Comparison of ENCODE assay signal across 11 cellular contexts in the genomic region with DNA sequence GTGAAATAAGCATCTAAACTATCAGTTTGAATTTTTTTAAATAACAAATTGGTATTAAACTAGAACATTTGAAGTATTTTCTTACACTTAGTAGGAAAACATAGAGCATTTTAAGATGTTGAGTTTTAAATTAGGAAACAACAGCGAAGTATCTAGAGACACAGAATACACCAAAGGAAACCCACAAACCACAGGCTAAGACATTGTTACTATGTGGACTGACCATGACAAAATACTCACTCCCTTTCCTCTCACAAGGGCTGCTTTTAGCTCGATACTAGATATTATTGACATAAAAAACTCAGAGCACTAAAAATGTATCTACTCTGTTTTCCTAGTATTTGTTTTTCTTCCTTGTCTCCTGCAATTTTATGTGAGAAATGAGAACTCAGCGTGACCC.
A peak's percentile ranks its signal among the peaks of the same experiment; 100 is the strongest.
DNase-seq lines count a peak whose midpoint lies in the region; ATAC-seq, FAIRE-seq and TF ChIP-seq lines count a peak whose summit lies in the region.
"Had no signal": no experiment of that assay in that cellular context is flagged by ENCODE, and none has a peak within 500 bp of the region (broad histone marks: within the 10 kb centered on the region; RNA-seq: fewer than 3 reads in every experiment).

No MANE protein-coding gene starts in this region.

- no peak overlapping the region for H3K4me3 ChIP-seq in GM23248
- no peak overlapping the region for H3K4me3 ChIP-seq in aorta (ENCODE audit: low read length in 2 of 2)
- H3K4me3 ChIP-seq: thoracic aorta had no signal

- H3K27ac ChIP-seq in GM23248 (no peak overlapping the region), aorta (ENCODE audit: low read depth in 1 of 2, low read length in 2 of 2) (no peak overlapping the region)
- H3K27ac ChIP-seq: thoracic aorta had no signal

- FAIRE-seq in GM12892 (lab: Jason Lieb, UNC), result no peak

- H3F3A ChIP-seq in GM23248 (ENCODE audit: insufficient read depth), result no peaks in the 10 kb centered on the region

- no peak overlapping the region for H2AFZ ChIP-seq in GM23248

- H3K9ac ChIP-seq in GM23248, result no peak overlapping the region

- H3K36me3 ChIP-seq in GM23248 (ENCODE audit: low read depth), result no peaks in the 10 kb centered on the region
- H3K36me3 ChIP-seq in aorta (ENCODE audit: control insufficient read depth in 1 of 2, insufficient read depth in 2 of 2, low read length in 1 of 2), result no peaks in the 10 kb centered on the region
- H3K36me3 ChIP-seq: thoracic aorta had no signal

- no peaks in the 10 kb centered on the region for H4K20me1 ChIP-seq in GM23248 (ENCODE audit: insufficient read depth)

- peaks cover 8% of the 10 kb centered on the region for H3K4me1 ChIP-seq in GM23248 (ENCODE audit: insufficient read depth)
- H3K4me1 ChIP-seq in aorta (ENCODE audit: control insufficient read depth in 1 of 2, insufficient read depth in 2 of 2, low read length in 2 of 2), result no peaks in the 10 kb centered on the region

- TF ChIP-seq POLR2A in GM12892 (IDR thresholded peaks at IDR 0.05; ENCODE audit: low read depth, low read length), result no peak

- ATAC-seq in GM18870 (IDR thresholded peaks at IDR 0.05; ENCODE audit: unreplicated experiment) (peak; percentile 98), HG02678 (IDR thresholded peaks at IDR 0.05; ENCODE audit: unreplicated experiment) (peak; percentile 90), SK-N-SH treated with all-trans-retinoic acid at 6 μM for 48 hours (no peak), aorta (ENCODE audit: low FRiP score) (no peak)
- ATAC-seq: Panc1 had no signal

- H3K27me3 ChIP-seq in GM23248 (replicated peaks; ENCODE audit: insufficient read depth) (no peaks in the 10 kb centered on the region), aorta (ENCODE audit: control insufficient read depth in 1 of 2, insufficient read depth in 2 of 2, low read length in 1 of 2) (no peaks in the 10 kb centered on the region)

- no peaks in the 10 kb centered on the region for H3K79me2 ChIP-seq in GM23248 (ENCODE audit: insufficient read depth)

- 92 to 95% methylated on average over 3 of the region's 3 CpGs for WGBS in GM23248 (ENCODE audit: low coverage in 1 of 2, low lambda C conversion rate in 2 of 2, missing lambda C conversion rate in 2 of 2), 2 experiments
- WGBS in aorta, 2 donors, result 68 to 73% methylated on average over 3 of the region's 3 CpGs

- DNase-seq in KBM-7 (peak; percentile 82), medulla oblongata (ENCODE audit: extremely low spot score) (peak; percentile 20), GM23248 (no peak), GM12892 (ENCODE audit: insufficient read length) (no peak), aorta (no peak)
- DNase-seq: effector CD4-positive, alpha-beta T cell had no signal

- no peaks in the 10 kb centered on the region for H3K9me2 ChIP-seq in GM23248 (ENCODE audit: insufficient read depth)

- in situ Hi-C loops in KBM-7 (cut with MboI; ENCODE audit: low pct_unique_long_range_greater_than_20kb, low sequenced_read_pairs) (loop anchor here (25.0 kb wide), 1 partner anchor 253 kb away; no protein-coding TSS in a partner anchor), GM23248 (cut with MboI) (no loop called here)

- intact Hi-C loops in aorta (cut with DNase I), result no loop called here

- H3K9me3 ChIP-seq in GM23248 (ENCODE audit: low read depth), result no peaks in the 10 kb centered on the region
- no peaks in the 10 kb centered on the region for H3K9me3 ChIP-seq in aorta (ENCODE audit: control insufficient read depth, low read length)
- H3K9me3 ChIP-seq: thoracic aorta had no signal

- H3K4me2 ChIP-seq in GM23248 (ENCODE audit: unreplicated experiment), result no peak overlapping the region

TF ChIP-seq in SK-N-SH treated with all-trans-retinoic acid at 6 μM for 48 hours, 23 proteins besides CTCF, POLR2A, EP300 and RAD21:
- TF ChIP-seq, protein P1, sequence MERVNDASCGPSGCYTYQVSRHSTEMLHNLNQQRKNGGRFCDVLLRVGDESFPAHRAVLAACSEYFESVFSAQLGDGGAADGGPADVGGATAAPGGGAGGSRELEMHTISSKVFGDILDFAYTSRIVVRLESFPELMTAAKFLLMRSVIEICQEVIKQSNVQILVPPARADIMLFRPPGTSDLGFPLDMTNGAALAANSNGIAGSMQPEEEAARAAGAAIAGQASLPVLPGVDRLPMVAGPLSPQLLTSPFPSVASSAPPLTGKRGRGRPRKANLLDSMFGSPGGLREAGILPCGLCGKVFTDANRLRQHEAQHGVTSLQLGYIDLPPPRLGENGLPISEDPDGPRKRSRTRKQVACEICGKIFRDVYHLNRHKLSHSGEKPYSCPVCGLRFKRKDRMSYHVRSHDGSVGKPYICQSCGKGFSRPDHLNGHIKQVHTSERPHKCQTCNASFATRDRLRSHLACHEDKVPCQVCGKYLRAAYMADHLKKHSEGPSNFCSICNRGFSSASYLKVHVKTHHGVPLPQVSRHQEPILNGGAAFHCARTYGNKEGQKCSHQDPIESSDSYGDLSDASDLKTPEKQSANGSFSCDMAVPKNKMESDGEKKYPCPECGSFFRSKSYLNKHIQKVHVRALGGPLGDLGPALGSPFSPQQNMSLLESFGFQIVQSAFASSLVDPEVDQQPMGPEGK (CRISPR knock-in tag; IDR thresholded peaks at IDR 0.05; ENCODE audit: borderline replicate concordance), result no peak
- no peak for TF ChIP-seq ZC3H10 (CRISPR knock-in tag; IDR thresholded peaks at IDR 0.05)
- no peak for TF ChIP-seq OSR1 (CRISPR knock-in tag; IDR thresholded peaks at IDR 0.05)
- TF ChIP-seq, protein P2, sequence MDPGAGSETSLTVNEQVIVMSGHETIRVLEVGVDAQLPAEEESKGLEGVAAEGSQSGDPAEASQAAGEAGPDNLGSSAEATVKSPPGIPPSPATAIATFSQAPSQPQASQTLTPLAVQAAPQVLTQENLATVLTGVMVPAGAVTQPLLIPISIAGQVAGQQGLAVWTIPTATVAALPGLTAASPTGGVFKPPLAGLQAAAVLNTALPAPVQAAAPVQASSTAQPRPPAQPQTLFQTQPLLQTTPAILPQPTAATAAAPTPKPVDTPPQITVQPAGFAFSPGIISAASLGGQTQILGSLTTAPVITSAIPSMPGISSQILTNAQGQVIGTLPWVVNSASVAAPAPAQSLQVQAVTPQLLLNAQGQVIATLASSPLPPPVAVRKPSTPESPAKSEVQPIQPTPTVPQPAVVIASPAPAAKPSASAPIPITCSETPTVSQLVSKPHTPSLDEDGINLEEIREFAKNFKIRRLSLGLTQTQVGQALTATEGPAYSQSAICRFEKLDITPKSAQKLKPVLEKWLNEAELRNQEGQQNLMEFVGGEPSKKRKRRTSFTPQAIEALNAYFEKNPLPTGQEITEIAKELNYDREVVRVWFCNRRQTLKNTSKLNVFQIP (CRISPR knock-in tag; IDR thresholded peaks at IDR 0.05; ENCODE audit: borderline replicate concordance, low read depth), result no peak
- TF ChIP-seq ZNF565 (CRISPR knock-in tag; conservative IDR thresholded peaks at IDR 0.05; ENCODE audit: low read depth), result no peak
- TF ChIP-seq, protein P3, sequence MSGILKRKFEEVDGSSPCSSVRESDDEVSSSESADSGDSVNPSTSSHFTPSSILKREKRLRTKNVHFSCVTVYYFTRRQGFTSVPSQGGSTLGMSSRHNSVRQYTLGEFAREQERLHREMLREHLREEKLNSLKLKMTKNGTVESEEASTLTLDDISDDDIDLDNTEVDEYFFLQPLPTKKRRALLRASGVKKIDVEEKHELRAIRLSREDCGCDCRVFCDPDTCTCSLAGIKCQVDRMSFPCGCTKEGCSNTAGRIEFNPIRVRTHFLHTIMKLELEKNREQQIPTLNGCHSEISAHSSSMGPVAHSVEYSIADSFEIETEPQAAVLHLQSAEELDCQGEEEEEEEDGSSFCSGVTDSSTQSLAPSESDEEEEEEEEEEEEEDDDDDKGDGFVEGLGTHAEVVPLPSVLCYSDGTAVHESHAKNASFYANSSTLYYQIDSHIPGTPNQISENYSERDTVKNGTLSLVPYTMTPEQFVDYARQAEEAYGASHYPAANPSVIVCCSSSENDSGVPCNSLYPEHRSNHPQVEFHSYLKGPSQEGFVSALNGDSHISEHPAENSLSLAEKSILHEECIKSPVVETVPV (CRISPR knock-in tag; IDR thresholded peaks at IDR 0.05), result no peak
- TF ChIP-seq RARB (CRISPR knock-in tag; IDR thresholded peaks at IDR 0.05), result no peak
- no peak for TF ChIP-seq ESRRG (CRISPR knock-in tag; IDR thresholded peaks at IDR 0.05)
- no peak for TF ChIP-seq TCF4 (CRISPR knock-in tag; IDR thresholded peaks at IDR 0.05; ENCODE audit: borderline replicate concordance)

Comparison
In these comparisons a context has a peak if more than half of its experiments do, and no peak if none do; other contexts are left out.
1. ATAC-seq: peak in GM18870 (single experiment) and HG02678 (single experiment); none in SK-N-SH treated with all-trans-retinoic acid at 6 μM for 48 hours (single experiment) and aorta (single experiment).
2. DNase-seq: peak in KBM-7 (single experiment) and medulla oblongata (single experiment); none in GM23248 (single experiment), GM12892 (single experiment) and aorta (0 of 2).